Comparison of ENCODE assay signal across 14 cellular contexts in genomic region chr5:79746645-79747044, GRCh38.
"Had no signal": no experiment of that assay in that cellular context is flagged by ENCODE, and none has a peak within 500 bp of the region (broad histone marks: within the 10 kb centered on the region; RNA-seq: fewer than 3 reads in every experiment).

No MANE protein-coding gene starts in this region.

- DNase-seq: activated CD4-positive, alpha-beta T cell treated with anti-CD3 and anti-CD28 coated beads, Interleukin-2, amount 50 U/mL, for 48 hours; activated gamma-delta T cell; adrenal gland; dermis blood vessel endothelial cell; foreskin fibroblast; psoas muscle; stimulated activated CD4-positive, alpha-beta T cell treated with anti-CD3 and anti-CD28 coated beads, Interleukin-4, amount 100 ng/mL, for 24 hours; stomach; T-helper 17 cell had no signal

- H3K9me3 ChIP-seq: adrenal gland, psoas muscle, stomach had no signal

- H3K36me3 ChIP-seq: adrenal gland had no signal

- ATAC-seq: activated naive CD4-positive, alpha-beta T cell treated with anti-CD3 and anti-CD28 coated beads, Interleukin-2, amount 50 U/mL, for 72 hours; psoas muscle; sciatic nerve; stimulated activated effector memory CD8-positive, alpha-beta T cell treated with anti-CD3 and anti-CD28 coated beads, Interleukin-12 subunit alpha, Interleukin-12 subunit beta, amount 100 ng/mL, for 72 hours; T-helper 17 cell had no signal

- H3K4me3 ChIP-seq: adrenal gland, psoas muscle, stomach had no signal

- H3K27me3 ChIP-seq: adrenal gland, stomach had no signal

- H3K27ac ChIP-seq: adrenal gland, epithelial cell of prostate, psoas muscle, stomach, VCaP had no signal
